Comparison of ENCODE assay signal across 8 cellular contexts in the genomic region with DNA sequence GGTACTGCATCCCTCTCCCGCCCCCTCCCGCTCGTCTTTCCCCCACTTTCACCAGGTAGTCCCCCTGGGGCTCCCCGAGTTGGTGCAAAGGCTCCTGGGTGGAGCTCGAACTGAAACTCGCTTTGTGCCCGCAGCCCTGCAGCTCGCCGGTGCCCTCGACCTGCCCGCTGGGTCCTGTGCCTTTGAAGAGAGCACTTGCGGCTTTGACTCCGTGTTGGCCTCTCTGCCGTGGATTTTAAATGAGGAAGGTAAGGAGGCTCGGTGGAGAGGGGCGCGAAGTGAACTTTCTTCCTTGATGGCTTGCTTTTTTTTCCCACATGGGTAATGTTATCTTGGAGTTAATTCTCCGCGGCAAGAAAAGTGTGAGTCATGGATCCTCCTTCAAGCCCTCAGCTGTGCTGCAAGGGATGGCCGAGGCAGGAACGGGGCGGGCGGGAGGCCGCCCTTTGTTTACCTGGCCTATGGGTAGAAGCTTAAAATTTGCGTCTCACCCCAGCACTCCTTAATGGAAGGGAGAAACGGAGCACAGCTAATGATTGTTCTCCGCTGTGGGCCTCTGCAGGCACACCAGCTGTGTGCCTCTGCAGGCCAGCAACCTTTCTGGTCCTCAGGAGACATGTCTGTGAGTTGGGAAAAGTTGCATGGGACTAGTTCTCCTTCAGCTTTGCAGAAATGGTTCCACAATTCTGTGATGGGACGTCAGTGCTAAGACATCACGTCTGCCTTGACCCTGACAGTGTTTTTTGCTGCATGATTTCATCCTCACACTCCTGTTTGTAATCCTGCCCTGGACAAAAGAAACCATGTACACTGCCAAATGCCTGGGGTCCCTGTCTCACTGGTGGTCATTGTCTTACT. TPM values are rescaled to one million over a fixed set of nuclear protein-coding genes. Genes with fewer than 3 reads are reported as not detected.
A peak's percentile ranks its signal among the peaks of the same experiment; 100 is the strongest.
DNase-seq lines count a peak whose midpoint lies in the region; ATAC-seq lines count a peak whose summit lies in the region.

No MANE protein-coding gene starts in this region.

- intact Hi-C loops in left cardiac atrium (cut with DNase I), result loop anchor here in 1 of 2 donors (5.0 to 10.0 kb wide), 2 partner anchors 50 to 67 kb away; no protein-coding TSS in a partner anchor

- POLR2A ChIA-PET in activated CD4-positive, alpha-beta memory T cell treated with anti-CD3 and anti-CD28 coated beads, Interleukin-2, amount 10 ng/mL, durations not matched to agents 7 days and 5 days (lab: Charles Lee), result no interaction called here

- ATAC-seq in left cardiac atrium, result peak; percentile 45 to 75
- no peak for ATAC-seq in GM21381 (IDR thresholded peaks at IDR 0.05; ENCODE audit: unreplicated experiment)
- no peak for ATAC-seq in HG02840 (IDR thresholded peaks at IDR 0.05; ENCODE audit: low FRiP score, unreplicated experiment)

- H3K4me3 Mint-ChIP-seq in activated CD4-positive, alpha-beta memory T cell treated with anti-CD3 and anti-CD28 coated beads, Interleukin-2, amount 10 ng/mL, durations not matched to agents 7 days and 5 days, result peak overlapping the region; percentile 35

- H3K4me1 Mint-ChIP-seq in activated CD4-positive, alpha-beta memory T cell treated with anti-CD3 and anti-CD28 coated beads, Interleukin-2, amount 10 ng/mL, durations not matched to agents 7 days and 5 days, result peaks cover 22% of the 10 kb centered on the region

- no peaks in the 10 kb centered on the region for H3K9me3 Mint-ChIP-seq in activated CD4-positive, alpha-beta memory T cell treated with anti-CD3 and anti-CD28 coated beads, Interleukin-2, amount 10 ng/mL, durations not matched to agents 7 days and 5 days

- H3K27me3 Mint-ChIP-seq in activated CD4-positive, alpha-beta memory T cell treated with anti-CD3 and anti-CD28 coated beads, Interleukin-2, amount 10 ng/mL, durations not matched to agents 7 days and 5 days, result peaks cover 52% of the 10 kb centered on the region

- peak; percentile 67 for DNase-seq in ELR (ENCODE audit: low read depth)
- no peak for DNase-seq in activated CD4-positive, alpha-beta memory T cell treated with anti-CD3 and anti-CD28 coated beads, Interleukin-2, amount 10 ng/mL, durations not matched to agents 7 days and 5 days
- DNase-seq in left cardiac atrium, result peak; percentile 51
- peak; percentile 68 for DNase-seq in renal cortical epithelial cell (ENCODE audit: low read depth)
- no peak for DNase-seq in NCI-H748 treated with DMSO at 0.1 percent for 48 hours (lab: John Stamatoyannopoulos, UW)
- DNase-seq in UCSD-AML1 (lab: John Stamatoyannopoulos, UW; ENCODE audit: unreplicated experiment), result no peak

- no peaks in the 10 kb centered on the region for H3K36me3 Mint-ChIP-seq in activated CD4-positive, alpha-beta memory T cell treated with anti-CD3 and anti-CD28 coated beads, Interleukin-2, amount 10 ng/mL, durations not matched to agents 7 days and 5 days (ENCODE audit: low read depth)

- no peak overlapping the region for H3K27ac Mint-ChIP-seq in activated CD4-positive, alpha-beta memory T cell treated with anti-CD3 and anti-CD28 coated beads, Interleukin-2, amount 10 ng/mL, durations not matched to agents 7 days and 5 days

- CTCF ChIA-PET in activated CD4-positive, alpha-beta memory T cell treated with anti-CD3 and anti-CD28 coated beads, Interleukin-2, amount 10 ng/mL, durations not matched to agents 7 days and 5 days (lab: Charles Lee), result interaction anchor here (1.4 kb wide), 1 partner anchor 67 kb away, joined by 6 read pairs; no protein-coding TSS in a partner anchor

RNA-seq across cellular contexts. Expression of a gene that starts 1.0 kb away (rescaled TPM):
- total RNA-seq in activated CD4-positive, alpha-beta memory T cell treated with anti-CD3 and anti-CD28 coated beads, Interleukin-2, amount 10 ng/mL, durations not matched to agents 7 days and 5 days, result under 1 TPM in 1 of 2 experiments, not detected in 1; 0.05 TPM
- total RNA-seq in left cardiac atrium (10 to 100 TPM; 12.3 to 19.6 TPM), renal cortical epithelial cell (32.9 and 39.1 TPM in 2 replicates)

Comparison
In these comparisons a context has a peak if more than half of its experiments do, and no peak if none do; other contexts are left out.
1. DNase-seq: peak in ELR (single experiment), left cardiac atrium (single experiment) and renal cortical epithelial cell (single experiment); none in activated CD4-positive, alpha-beta memory T cell treated with anti-CD3 and anti-CD28 coated beads, Interleukin-2, amount 10 ng/mL, durations not matched to agents 7 days and 5 days (single experiment), NCI-H748 treated with DMSO at 0.1 percent for 48 hours (single experiment) and UCSD-AML1 (single experiment).
2. ATAC-seq: peak in left cardiac atrium (2 of 2); none in GM21381 (single experiment) and HG02840 (single experiment).
3. RNA of a gene that starts 1.0 kb away (total RNA-seq): 32.9 to 39.1 TPM in renal cortical epithelial cell and 12.3 to 19.6 TPM in left cardiac atrium; 0.05 TPM in activated CD4-positive, alpha-beta memory T cell treated with anti-CD3 and anti-CD28 coated beads, Interleukin-2, amount 10 ng/mL, durations not matched to agents 7 days and 5 days; every median in the first group is over 10 times any median in the second.